ENCODE assay signal across 7 cellular contexts in the genomic region with DNA sequence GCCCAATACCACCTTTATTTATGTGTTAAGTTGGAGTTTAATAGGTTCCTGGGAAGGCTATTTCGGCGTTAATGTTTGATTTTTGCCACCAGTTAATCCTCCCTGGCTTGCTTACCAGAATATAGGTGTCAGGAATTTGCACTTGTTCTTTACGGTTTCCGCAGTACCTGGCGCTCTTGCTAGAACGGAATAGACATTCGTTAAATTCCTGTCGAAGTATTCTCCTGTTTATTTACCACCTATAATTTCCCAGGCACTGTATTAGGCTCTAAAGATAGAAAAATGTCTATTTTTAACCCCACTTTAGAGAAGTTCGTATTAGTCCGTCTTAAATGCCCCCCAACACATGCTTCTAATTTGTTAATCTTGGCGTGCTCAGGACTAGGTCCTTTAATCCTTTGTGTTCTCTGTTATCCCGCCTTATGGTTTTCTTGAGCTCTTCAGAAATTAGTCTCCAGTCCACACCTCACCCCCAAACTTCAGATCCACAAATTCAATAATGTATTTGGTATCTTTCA. TPM values are rescaled to one million over a fixed set of nuclear protein-coding genes. Genes with fewer than 3 reads are reported as not detected.
DNase-seq lines count a peak whose midpoint lies in the region; ATAC-seq and TF ChIP-seq lines count a peak whose summit lies in the region.

No MANE protein-coding gene starts in this region.

- peak overlapping the region; percentile 97 for H2AFZ ChIP-seq in fibroblast of lung (ENCODE audit: low read length)

- H3K4me1 ChIP-seq in NT2/D1 (ENCODE audit: insufficient read depth, insufficient read length) = no peaks in the 10 kb centered on the region
- H3K4me1 ChIP-seq in fibroblast of lung (ENCODE audit: control insufficient read depth, extremely low read depth, insufficient read depth, low read length) = peaks cover 3% of the 10 kb centered on the region

- peaks cover 4% of the 10 kb centered on the region for H3K79me2 ChIP-seq in fibroblast of lung (ENCODE audit: control insufficient read depth, insufficient read depth, low read length)

- H3K36me3 ChIP-seq in NT2/D1 (ENCODE audit: insufficient read depth, insufficient read length, low read length) (peaks cover 6% of the 10 kb centered on the region), fibroblast of lung (ENCODE audit: control insufficient read depth, insufficient read depth, low read length) (no peaks in the 10 kb centered on the region)

- CTCF ChIA-PET in GM10248 (lab: Yijun Ruan, JAX) = interaction anchor here (1.3 to 1.8 kb wide), 4 partner anchors 12 to 111 kb away, joined by 4 to 5 read pairs (median 4); no protein-coding TSS in a partner anchor

- no peak for TF ChIP-seq CTCF in fibroblast of lung (conservative IDR thresholded peaks at IDR 0.05 in 1 of 2, IDR thresholded peaks at IDR 0.05 in 1 of 2; ENCODE audit: low read depth in 1 of 2, low read length in 2 of 2)
- no peak for TF ChIP-seq CTCF in GM10248 (IDR thresholded peaks at IDR 0.05; ENCODE audit: control extremely low read depth, extremely low read depth, low read depth, missing control alignments)

- H3K4me3 ChIP-seq in NT2/D1 (ENCODE audit: insufficient read length, low read depth) (peak overlapping the region; percentile 86), fibroblast of lung (replicated peaks in 1 of 4; ENCODE audit: control extremely low read depth in 1 of 4, insufficient read depth in 1 of 4, low read depth in 3 of 4, low read length in 4 of 4) (peak overlapping the region; percentile 76 to 83 (median 80)), skin epidermis (peak overlapping the region; percentile 42 to 69 (median 54))

- H3K27ac ChIP-seq in fibroblast of lung (ENCODE audit: insufficient read depth, low read length) (peak overlapping the region; percentile 53), skin epidermis (peak overlapping the region in 2 of 21 experiments; percentile 54 to 73)

- H3K9ac ChIP-seq in NT2/D1 (ENCODE audit: insufficient read length, low read depth) (peak overlapping the region; percentile 88), fibroblast of lung (ENCODE audit: insufficient read depth, low read length) (no peak overlapping the region)

- POLR2A ChIA-PET in GM10248 (lab: Yijun Ruan, JAX) = no interaction called here

- peak overlapping the region; percentile 61 for H3K4me2 ChIP-seq in fibroblast of lung (ENCODE audit: extremely low read depth, insufficient read depth, low read length)

- no peaks in the 10 kb centered on the region for H3K9me3 ChIP-seq in NT2/D1 (ENCODE audit: insufficient read depth, low read length)
- no peaks in the 10 kb centered on the region for H3K9me3 ChIP-seq in fibroblast of lung (ENCODE audit: control insufficient read depth, insufficient read depth, low read depth, low read length)

- ATAC-seq in GM21576 (IDR thresholded peaks at IDR 0.05; ENCODE audit: unreplicated experiment) (peak; percentile 1), HG02642 (IDR thresholded peaks at IDR 0.05; ENCODE audit: poor library complexity, unreplicated experiment) (no peak)

- DNase-seq in NT2/D1 (ENCODE audit: low read depth, low spot score) (no peak), fibroblast of lung (ENCODE audit: low read depth in 2 of 2) (no peak), GM10248 (ENCODE audit: extremely low spot score) (no peak)
- DNase-seq in activated CD4-positive, alpha-beta T cell treated with anti-CD3 and anti-CD28 coated beads, Interleukin-2, amount 50 U/mL, for 4 hours = no peak

- H3K27me3 ChIP-seq in NT2/D1 (ENCODE audit: insufficient read depth, insufficient read length) = no peaks in the 10 kb centered on the region
- no peaks in the 10 kb centered on the region for H3K27me3 ChIP-seq in fibroblast of lung (ENCODE audit: control insufficient read depth, insufficient read depth, low read length)

- H4K20me1 ChIP-seq in fibroblast of lung (ENCODE audit: control insufficient read depth, extremely low read depth, insufficient read depth, low read length) = no peaks in the 10 kb centered on the region

RNA-seq across cellular contexts. Expression of a gene that starts 0.6 kb away (rescaled TPM):
- 3.9 and 5.1 TPM in 2 replicates for total RNA-seq in fibroblast of lung
- 1.5 and 2.4 TPM in 2 replicates for polyA plus RNA-seq in fibroblast of lung
- 1.5 and 1.8 TPM in 2 replicates for polyA plus RNA-seq in fibroblast of lung (2012)
- not detected in 2 replicates for polyA minus RNA-seq in fibroblast of lung (ENCODE audit: low replicate concordance)

RNA-seq across cellular contexts. Expression of a gene that starts 46.7 kb away (rescaled TPM):
- total RNA-seq in fibroblast of lung = 0.51 and 1.5 TPM in 2 replicates
- 0.99 and 2.5 TPM in 2 replicates for polyA plus RNA-seq in fibroblast of lung
- polyA plus RNA-seq in fibroblast of lung (2012) = 0.46 and 2.3 TPM in 2 replicates
- 1.6 and 11.0 TPM in 2 replicates for polyA minus RNA-seq in fibroblast of lung (ENCODE audit: low replicate concordance)
